In genomic region chr3:45592830-45593707, GRCh38 we compare ENCODE assay signal across 8 cellular contexts. TPM values are rescaled to one million over a fixed set of nuclear protein-coding genes. Genes with fewer than 3 reads are reported as not detected.
DNase-seq lines count a peak whose midpoint lies in the region; ATAC-seq and TF ChIP-seq lines count a peak whose summit lies in the region.

No MANE protein-coding gene starts in this region.

- H3K4me3 Mint-ChIP-seq in CD8-positive, alpha-beta T cell = peak overlapping the region; percentile 86
- peak overlapping the region; percentile 78 for H3K4me3 Mint-ChIP-seq in activated CD8-positive, alpha-beta T cell treated with anti-CD3 and anti-CD28 coated beads for 36 hours

- H3K27ac ChIP-seq in CD8-positive, alpha-beta T cell (ENCODE audit: low read depth, low read length) = peak overlapping the region; percentile 47
- peak overlapping the region; percentile 90 to 93 (median 90) for H3K27ac ChIP-seq in right lobe of liver

- no peaks in the 10 kb centered on the region for H3K27me3 Mint-ChIP-seq in CD8-positive, alpha-beta T cell (ENCODE audit: low read depth)
- H3K27me3 Mint-ChIP-seq in activated CD8-positive, alpha-beta T cell treated with anti-CD3 and anti-CD28 coated beads for 36 hours = no peaks in the 10 kb centered on the region

- H3K36me3 Mint-ChIP-seq in CD8-positive, alpha-beta T cell = peaks cover 3% of the 10 kb centered on the region
- H3K36me3 Mint-ChIP-seq in activated CD8-positive, alpha-beta T cell treated with anti-CD3 and anti-CD28 coated beads for 36 hours (ENCODE audit: low read depth) = peaks cover 19% of the 10 kb centered on the region

- H3K9me3 ChIP-seq in CD8-positive, alpha-beta T cell (ENCODE audit: low read length) = no peaks in the 10 kb centered on the region
- no peaks in the 10 kb centered on the region for H3K9me3 ChIP-seq in right lobe of liver

- no peaks in the 10 kb centered on the region for H3K27me3 ChIP-seq in CD8-positive, alpha-beta T cell (ENCODE audit: insufficient read depth, low read length)
- no peaks in the 10 kb centered on the region for H3K27me3 ChIP-seq in right lobe of liver

- POLR2A ChIA-PET in CD8-positive, alpha-beta T cell (lab: Charles Lee) = interaction anchor here (0.7 kb wide), 1 partner anchor 322 kb away, joined by 4 read pairs; no protein-coding TSS in a partner anchor
- POLR2A ChIA-PET in activated CD8-positive, alpha-beta T cell treated with anti-CD3 and anti-CD28 coated beads for 36 hours (lab: Charles Lee) = interaction anchor here (0.6 to 1.2 kb wide), 2 partner anchors 486 to 873 kb away, joined by 3 to 4 read pairs; no protein-coding TSS in a partner anchor

- peak; percentile 54 for ATAC-seq in CD8-positive, alpha-beta T cell
- peak; percentile 29 for ATAC-seq in HG02852 (IDR thresholded peaks at IDR 0.05; ENCODE audit: unreplicated experiment)
- ATAC-seq in activated CD8-positive, alpha-beta T cell treated with anti-CD3 and anti-CD28 coated beads for 36 hours = peak; percentile 32
- ATAC-seq in right lobe of liver = peak; percentile 80 to 90 (median 85)
- no peak for ATAC-seq in GM18517 (IDR thresholded peaks at IDR 0.05; ENCODE audit: unreplicated experiment)

- no peak for TF ChIP-seq POLR2A in right lobe of liver (IDR thresholded peaks at IDR 0.05)

- H3K36me3 ChIP-seq in CD8-positive, alpha-beta T cell (ENCODE audit: insufficient read depth, low read length) = no peaks in the 10 kb centered on the region
- no peaks in the 10 kb centered on the region for H3K36me3 ChIP-seq in right lobe of liver

- CTCF ChIA-PET in CD8-positive, alpha-beta T cell (lab: Charles Lee) = interaction anchor here (0.8 to 2.5 kb wide), 2 partner anchors 63 to 68 kb away, joined by 3 to 16 read pairs; no protein-coding TSS in a partner anchor
- CTCF ChIA-PET in activated CD8-positive, alpha-beta T cell treated with anti-CD3 and anti-CD28 coated beads for 36 hours (lab: Charles Lee) = no interaction called here

- TF ChIP-seq CTCF in CD8-positive, alpha-beta T cell (IDR thresholded peaks at IDR 0.05) = peak; percentile 47
- no peak for TF ChIP-seq CTCF in activated CD8-positive, alpha-beta T cell treated with anti-CD3 and anti-CD28 coated beads for 36 hours (IDR thresholded peaks at IDR 0.05)
- TF ChIP-seq CTCF in right lobe of liver (IDR thresholded peaks at IDR 0.05) = peak; percentile 78 to 89 (median 84)

- WGBS in right lobe of liver (ENCODE audit: insufficient coverage, low coverage, low lambda C conversion rate, missing lambda C conversion rate) = 6% methylated on average over 13 of the region's 35 CpGs

- DNase-seq in CD8-positive, alpha-beta T cell = peak; percentile 31 to 80 (median 72)
- DNase-seq in NCI-H774 (lab: John Stamatoyannopoulos, UW) (peak; percentile 60), ecto neural progenitor cell (ENCODE audit: low spot score) (peak; percentile 91), right lobe of liver (peak; percentile 95 to 97 (median 96))
- DNase-seq in activated CD8-positive, alpha-beta T cell treated with anti-CD3 and anti-CD28 coated beads for 36 hours = peak; percentile 76
- DNase-seq in stimulated activated CD4-positive, alpha-beta T cell treated with anti-CD3 and anti-CD28 coated beads, Interleukin-4, amount 100 ng/mL, for 1 hour = peak; percentile 62

- H3K4me1 Mint-ChIP-seq in CD8-positive, alpha-beta T cell (ENCODE audit: low read depth) = peaks cover 49% of the 10 kb centered on the region
- peaks cover 38% of the 10 kb centered on the region for H3K4me1 Mint-ChIP-seq in activated CD8-positive, alpha-beta T cell treated with anti-CD3 and anti-CD28 coated beads for 36 hours (ENCODE audit: low read depth)

- H3K4me3 ChIP-seq in CD8-positive, alpha-beta T cell (ENCODE audit: low read depth, low read length) = peak overlapping the region; percentile 93
- peak overlapping the region; percentile 85 to 94 (median 88) for H3K4me3 ChIP-seq in right lobe of liver

- H3K9me3 Mint-ChIP-seq in CD8-positive, alpha-beta T cell = no peaks in the 10 kb centered on the region
- H3K9me3 Mint-ChIP-seq in activated CD8-positive, alpha-beta T cell treated with anti-CD3 and anti-CD28 coated beads for 36 hours = no peaks in the 10 kb centered on the region

- H3K27ac Mint-ChIP-seq in CD8-positive, alpha-beta T cell = peak overlapping the region; percentile 81
- H3K27ac Mint-ChIP-seq in activated CD8-positive, alpha-beta T cell treated with anti-CD3 and anti-CD28 coated beads for 36 hours = peak overlapping the region; percentile 81

- peaks cover 49% of the 10 kb centered on the region for H3K4me1 ChIP-seq in CD8-positive, alpha-beta T cell (ENCODE audit: insufficient read depth, low read length)
- peaks cover 0 to 38% (median 11%) of the 10 kb centered on the region in 4 donors for H3K4me1 ChIP-seq in right lobe of liver

- intact Hi-C loops in CD8-positive, alpha-beta T cell (cut with DNase I, micrococcal nuclease) = loop anchor here (1.0 to 10.0 kb wide), 3 partner anchors 63 to 402 kb away; partner anchors contain the start of gene FYCO1 (in 1 of the 2)
- intact Hi-C loops in activated CD8-positive, alpha-beta T cell treated with anti-CD3 and anti-CD28 coated beads for 36 hours (cut with micrococcal nuclease) = loop anchor here (5.0 kb wide), 1 partner anchor 64 kb away; no protein-coding TSS in a partner anchor
- intact Hi-C loops in right lobe of liver (cut with DNase I) = loop anchor here (5.0 to 10.0 kb wide), 3 partner anchors 64 to 72 kb away; no protein-coding TSS in a partner anchor

RNA-seq across cellular contexts. Expression of gene LIMD1, which starts 1.5 kb away (rescaled TPM):
- total RNA-seq in CD8-positive, alpha-beta T cell = 10 to 100 TPM; 13.5 to 13.8 TPM
- 10 to 100 TPM; 34.5 to 36.5 TPM for total RNA-seq in activated CD8-positive, alpha-beta T cell treated with anti-CD3 and anti-CD28 coated beads for 36 hours
- total RNA-seq in right lobe of liver = 10 to 100 TPM; 23.4 to 47.7 (median 31.0) TPM
